ENCODE assay signal across 15 cellular contexts in genomic region chr1:185811062-185811709, GRCh38.
"Had no signal": no experiment of that assay in that cellular context is flagged by ENCODE, and none has a peak within 500 bp of the region (broad histone marks: within the 10 kb centered on the region; RNA-seq: fewer than 3 reads in every experiment).

No MANE protein-coding gene starts in this region.

- H3K36me3 Mint-ChIP-seq: naive thymus-derived CD8-positive, alpha-beta T cell had no signal

- H3K27me3 ChIP-seq: transverse colon had no signal

- DNase-seq: activated CD4-positive, alpha-beta T cell treated with anti-CD3 and anti-CD28 coated beads, Interleukin-2, amount 10 ng/mL, durations not matched to agents 7 days and 5 days; activated CD8-positive, alpha-beta memory T cell treated with anti-CD3 and anti-CD28 coated beads for 24 hours; activated naive CD4-positive, alpha-beta T cell; dorsolateral prefrontal cortex; erythroblast; islet precursor cell; naive thymus-derived CD8-positive, alpha-beta T cell; stimulated activated CD4-positive, alpha-beta T cell treated with anti-CD3 and anti-CD28 coated beads, Interleukin-4, amount 100 ng/mL, for 4 hours; stimulated activated CD8-positive, alpha-beta memory T cell treated with anti-CD3 and anti-CD28 coated beads, Interleukin-4, amount 100 ng/mL, for 48 hours; stimulated activated naive CD4-positive, alpha-beta T cell treated with Interleukin-2 at 50 U/mL for 16 hours; substantia nigra; transverse colon had no signal

- H3K9me3 Mint-ChIP-seq: activated CD4-positive, alpha-beta T cell treated with anti-CD3 and anti-CD28 coated beads, Interleukin-2, amount 10 ng/mL, durations not matched to agents 7 days and 5 days; activated T-helper 1 cell treated with anti-CD3 and anti-CD28 coated beads, Interleukin-12 subunit alpha, Interleukin-12 subunit beta, Interleukin-2, Interleukin-4 antibody, amounts not matched to agents 30 ng/mL and 10 ng/mL and 1 ng/mL, durations not matched to agents 14 hours and 24 hours and 36 hours; naive thymus-derived CD8-positive, alpha-beta T cell had no signal

- H3K4me3 Mint-ChIP-seq: activated CD4-positive, alpha-beta T cell treated with anti-CD3 and anti-CD28 coated beads, Interleukin-2, amount 10 ng/mL, durations not matched to agents 7 days and 5 days; activated T-helper 1 cell treated with anti-CD3 and anti-CD28 coated beads, Interleukin-12 subunit alpha, Interleukin-12 subunit beta, Interleukin-2, Interleukin-4 antibody, amounts not matched to agents 30 ng/mL and 10 ng/mL and 1 ng/mL, durations not matched to agents 14 hours and 24 hours and 36 hours; naive thymus-derived CD8-positive, alpha-beta T cell had no signal

- H3K4me3 ChIP-seq: dorsolateral prefrontal cortex, lung, skin epidermis, transverse colon had no signal

- H3K36me3 ChIP-seq: transverse colon had no signal

- H3K4me1 Mint-ChIP-seq: activated CD4-positive, alpha-beta T cell treated with anti-CD3 and anti-CD28 coated beads, Interleukin-2, amount 10 ng/mL, durations not matched to agents 7 days and 5 days; naive thymus-derived CD8-positive, alpha-beta T cell had no signal

- ATAC-seq: naive thymus-derived CD8-positive, alpha-beta T cell had no signal

- H3K9me3 ChIP-seq: transverse colon had no signal

- H3K27ac ChIP-seq: dorsolateral prefrontal cortex, transverse colon had no signal

- H3K4me1 ChIP-seq: transverse colon had no signal

- H3K27ac Mint-ChIP-seq: activated CD4-positive, alpha-beta T cell treated with anti-CD3 and anti-CD28 coated beads, Interleukin-2, amount 10 ng/mL, durations not matched to agents 7 days and 5 days; activated T-helper 1 cell treated with anti-CD3 and anti-CD28 coated beads, Interleukin-12 subunit alpha, Interleukin-12 subunit beta, Interleukin-2, Interleukin-4 antibody, amounts not matched to agents 30 ng/mL and 10 ng/mL and 1 ng/mL, durations not matched to agents 14 hours and 24 hours and 36 hours; naive thymus-derived CD8-positive, alpha-beta T cell had no signal
